Comparison of ENCODE assay signal across 14 cellular contexts in the genomic region with DNA sequence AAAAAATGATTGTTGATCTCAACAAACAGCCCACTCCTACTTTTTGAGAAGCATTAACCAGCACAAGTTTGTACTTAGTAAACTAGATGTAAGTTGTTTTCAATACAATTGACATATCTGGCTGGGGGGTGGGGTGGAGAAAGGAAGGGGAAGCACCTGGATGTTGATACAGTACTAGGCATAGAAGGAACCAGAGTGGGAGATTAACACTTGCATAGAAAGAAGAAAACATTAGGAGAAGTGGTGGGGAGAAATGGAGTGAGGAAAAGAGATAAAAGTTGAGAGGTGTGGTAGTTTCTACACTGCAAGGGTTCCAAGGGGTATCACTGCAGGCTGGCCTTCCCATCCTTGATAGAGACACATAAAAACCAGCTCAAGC. TPM values are rescaled to one million over a fixed set of nuclear protein-coding genes. Genes with fewer than 3 reads are reported as not detected.
DNase-seq lines count a peak whose midpoint lies in the region; ATAC-seq, FAIRE-seq and TF ChIP-seq lines count a peak whose summit lies in the region.
"Had no signal": no experiment of that assay in that cellular context is flagged by ENCODE, and none has a peak within 500 bp of the region (broad histone marks: within the 10 kb centered on the region; RNA-seq: fewer than 3 reads in every experiment).

No MANE protein-coding gene starts in this region.

- POLR2A ChIA-PET in CD8-positive, alpha-beta memory T cell (lab: Charles Lee) = no interaction called here

- ATAC-seq in stimulated activated naive B cell treated with anti-CD40 and anti-IgM and Interleukin-4, amounts not matched to agents 10 μg/mL and 1 μg/mL and 100 μg/mL, for 72 hours (replicated peaks) = no peak
- no peak for ATAC-seq in HG03139 (IDR thresholded peaks at IDR 0.05; ENCODE audit: unreplicated experiment)

- no peak for DNase-seq in GM12892 (ENCODE audit: insufficient read length)
- peak; percentile 73 for DNase-seq in dermis blood vessel endothelial cell
- DNase-seq in stimulated activated naive B cell treated with anti-CD40 and anti-IgM and Interleukin-4, amounts not matched to agents 10 μg/mL and 1 μg/mL and 100 μg/mL, for 72 hours = no peak
- no peak for DNase-seq in NCI-H526 treated with DMSO at 0.1 percent for 48 hours (lab: John Stamatoyannopoulos, UW)
- DNase-seq in CD8-positive, alpha-beta memory T cell = no peak
- DNase-seq: activated naive CD8-positive, alpha-beta T cell treated with anti-CD3 and anti-CD28 coated beads, Interleukin-2, amount 50 U/mL, for 24 hours; GDM1; GM23248; mucosa of descending colon; NCI-H187 treated with DMSO at 0.1 percent for 48 hours; NCI-H510A; stimulated activated CD4-positive, alpha-beta T cell treated with anti-CD3 and anti-CD28 coated beads, Interleukin-2, amount 100 ng/mL, for 24 hours had no signal

- H3K9me3 ChIP-seq in CD8-positive, alpha-beta memory T cell (ENCODE audit: low read length) = no peaks in the 10 kb centered on the region
- H3K9me3 ChIP-seq: mucosa of descending colon had no signal

- H3K4me3 Mint-ChIP-seq in IgD-negative memory B cell = peak overlapping the region; percentile 38 to 92 (median 78)
- peak overlapping the region; percentile 71 to 73 for H3K4me3 Mint-ChIP-seq in stimulated activated naive B cell treated with anti-CD40 and anti-IgM and Interleukin-4, amounts not matched to agents 10 μg/mL and 1 μg/mL and 100 μg/mL, for 72 hours
- no peak overlapping the region for H3K4me3 Mint-ChIP-seq in CD8-positive, alpha-beta memory T cell

- no peaks in the 10 kb centered on the region for H3K27me3 ChIP-seq in CD8-positive, alpha-beta memory T cell (ENCODE audit: insufficient read depth, low read length, poor library complexity, severe bottlenecking)

- H3K4me1 Mint-ChIP-seq in IgD-negative memory B cell = peaks cover 41 to 50% (median 46%) of the 10 kb centered on the region in 3 donors
- peaks cover 49 to 74% of the 10 kb centered on the region in 2 donors for H3K4me1 Mint-ChIP-seq in stimulated activated naive B cell treated with anti-CD40 and anti-IgM and Interleukin-4, amounts not matched to agents 10 μg/mL and 1 μg/mL and 100 μg/mL, for 72 hours
- peaks cover 0 to 4% (median 0%) of the 10 kb centered on the region in 3 donors for H3K4me1 Mint-ChIP-seq in CD8-positive, alpha-beta memory T cell

- H3K27ac Mint-ChIP-seq in IgD-negative memory B cell = peak overlapping the region in 2 of 3 donors; percentile 3 to 70
- H3K27ac Mint-ChIP-seq in stimulated activated naive B cell treated with anti-CD40 and anti-IgM and Interleukin-4, amounts not matched to agents 10 μg/mL and 1 μg/mL and 100 μg/mL, for 72 hours = peak overlapping the region; percentile 0
- peak overlapping the region in 2 of 8 donors; percentile 65 to 74 for H3K27ac Mint-ChIP-seq in CD8-positive, alpha-beta memory T cell

- H3K4me3 ChIP-seq in CD8-positive, alpha-beta memory T cell (ENCODE audit: low read length) = no peak overlapping the region
- H3K4me3 ChIP-seq: GM23248, mucosa of descending colon had no signal

- FAIRE-seq in GM12892 (lab: Jason Lieb, UNC) = peak; percentile 79

- CTCF ChIA-PET in CD8-positive, alpha-beta memory T cell (lab: Charles Lee) = interaction anchor here (1.6 to 2.1 kb wide), 2 partner anchors 10 to 136 kb away, joined by 5 read pairs; a partner anchor contains a TSS

- TF ChIP-seq POLR2A in GM12892 (IDR thresholded peaks at IDR 0.05; ENCODE audit: low read depth, low read length) = no peak

- no peak overlapping the region for H3K27ac ChIP-seq in CD8-positive, alpha-beta memory T cell (ENCODE audit: low read depth, low read length)
- H3K27ac ChIP-seq: GM23248 had no signal

- H3K27me3 Mint-ChIP-seq in IgD-negative memory B cell = no peaks in the 10 kb centered on the region
- no peaks in the 10 kb centered on the region for H3K27me3 Mint-ChIP-seq in stimulated activated naive B cell treated with anti-CD40 and anti-IgM and Interleukin-4, amounts not matched to agents 10 μg/mL and 1 μg/mL and 100 μg/mL, for 72 hours
- H3K27me3 Mint-ChIP-seq in CD8-positive, alpha-beta memory T cell = peaks cover 0 to 1% of the 10 kb centered on the region in 2 donors

- H3K4me1 ChIP-seq in CD8-positive, alpha-beta memory T cell (ENCODE audit: insufficient read depth, low read length) = no peaks in the 10 kb centered on the region

- H3K36me3 ChIP-seq in CD8-positive, alpha-beta memory T cell (ENCODE audit: insufficient read depth, low read length) = no peaks in the 10 kb centered on the region

- no peaks in the 10 kb centered on the region for H3K36me3 Mint-ChIP-seq in IgD-negative memory B cell
- H3K36me3 Mint-ChIP-seq in stimulated activated naive B cell treated with anti-CD40 and anti-IgM and Interleukin-4, amounts not matched to agents 10 μg/mL and 1 μg/mL and 100 μg/mL, for 72 hours = peaks cover 0 to 10% of the 10 kb centered on the region in 2 donors
- H3K36me3 Mint-ChIP-seq in CD8-positive, alpha-beta memory T cell = peaks cover 0 to 11% (median 4%) of the 10 kb centered on the region in 3 donors

- no peaks in the 10 kb centered on the region for H3K9me3 Mint-ChIP-seq in IgD-negative memory B cell
- no peaks in the 10 kb centered on the region for H3K9me3 Mint-ChIP-seq in stimulated activated naive B cell treated with anti-CD40 and anti-IgM and Interleukin-4, amounts not matched to agents 10 μg/mL and 1 μg/mL and 100 μg/mL, for 72 hours
- no peaks in the 10 kb centered on the region for H3K9me3 Mint-ChIP-seq in CD8-positive, alpha-beta memory T cell
- H3K9me3 Mint-ChIP-seq: activated naive CD8-positive, alpha-beta T cell treated with anti-CD3 and anti-CD28 coated beads, Interleukin-2, amount 50 U/mL, for 24 hours had no signal

RNA-seq across cellular contexts. Expression of a gene that starts 10.6 kb away (rescaled TPM):
- polyA plus RNA-seq in GM12892 (2012; ENCODE audit: missing spikeins) = 2.4 TPM
- 4.2 TPM for polyA plus RNA-seq in IgD-negative memory B cell
- 19.4 and 23.5 TPM in 2 replicates for total RNA-seq in dermis blood vessel endothelial cell
- total RNA-seq in CD8-positive, alpha-beta memory T cell = 1 to 10 TPM; 2.9 to 4.3 TPM
- polyA plus RNA-seq in CD8-positive, alpha-beta memory T cell = not detected

Comparison
In these comparisons a context has a peak if more than half of its experiments do, and no peak if none do; other contexts are left out.
1. H3K4me3 Mint-ChIP-seq: peak in IgD-negative memory B cell (4 of 4) and stimulated activated naive B cell treated with anti-CD40 and anti-IgM and Interleukin-4, amounts not matched to agents 10 μg/mL and 1 μg/mL and 100 μg/mL, for 72 hours (2 of 2); none in CD8-positive, alpha-beta memory T cell (0 of 7).